Comparison of ENCODE assay signal across 10 cellular contexts in the genomic region with DNA sequence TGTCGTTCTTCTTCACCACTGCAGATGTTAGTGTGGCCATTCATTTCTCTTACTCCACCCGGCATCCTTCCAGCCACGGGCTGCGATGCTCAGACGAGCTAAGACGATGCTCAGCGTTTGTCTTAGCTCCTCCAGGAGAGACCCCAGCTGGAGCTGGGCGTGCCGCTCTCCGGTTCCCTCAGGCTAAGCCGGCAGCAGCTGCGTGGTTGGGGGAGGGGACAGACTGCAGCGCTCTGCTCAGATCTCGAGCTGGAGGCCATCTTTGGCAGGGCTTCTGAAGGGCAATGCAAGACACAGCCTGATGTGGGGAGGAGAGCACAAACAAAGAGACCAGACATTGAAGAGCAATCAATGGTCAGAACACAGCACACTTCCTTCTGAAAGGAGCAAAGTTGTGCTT.
A peak's percentile ranks its signal among the peaks of the same experiment; 100 is the strongest.
DNase-seq lines count a peak whose midpoint lies in the region; ATAC-seq, FAIRE-seq and TF ChIP-seq lines count a peak whose summit lies in the region.
"Had no signal": no experiment of that assay in that cellular context is flagged by ENCODE, and none has a peak within 500 bp of the region (broad histone marks: within the 10 kb centered on the region; RNA-seq: fewer than 3 reads in every experiment).

No MANE protein-coding gene starts in this region.

- DNase-seq in D721Med (ENCODE audit: insufficient read length, low spot score) (peak; percentile 40), NCI-H1436 treated with DMSO at 0.1 percent for 48 hours (lab: John Stamatoyannopoulos, UW) (peak; percentile 30), RPMI8226 (peak; percentile 51), inferior parietal cortex (ENCODE audit: extremely low spot score) (peak; percentile 53), cortex of kidney (lab: John Stamatoyannopoulos, UW) (no peak)
- DNase-seq in activated naive CD4-positive, alpha-beta T cell treated with Interleukin-2 at 50 U/mL for 16 hours = no peak
- DNase-seq: CD4-positive, alpha-beta memory T cell; T-helper 9 cell had no signal

- TF ChIP-seq CTCF in D721Med (IDR thresholded peaks at IDR 0.05; ENCODE audit: insufficient read depth, missing control alignments) = no peak

- ATAC-seq in HG02759 (IDR thresholded peaks at IDR 0.05; ENCODE audit: unreplicated experiment) (no peak), GM18498 (IDR thresholded peaks at IDR 0.05; ENCODE audit: unreplicated experiment) (no peak)

- FAIRE-seq in D721Med (lab: Jason Lieb, UNC) = peak; percentile 58

Comparison
In these comparisons a context has a peak if more than half of its experiments do, and no peak if none do; other contexts are left out.
1. DNase-seq: peak in D721Med (single experiment), NCI-H1436 treated with DMSO at 0.1 percent for 48 hours (single experiment), RPMI8226 (single experiment) and inferior parietal cortex (single experiment); none in cortex of kidney (single experiment) and activated naive CD4-positive, alpha-beta T cell treated with Interleukin-2 at 50 U/mL for 16 hours (single experiment).